Comparison of ENCODE assay signal across 16 cellular contexts in genomic region chr2:12548906-12549305, GRCh38.
A peak's percentile ranks its signal among the peaks of the same experiment; 100 is the strongest.
DNase-seq lines count a peak whose midpoint lies in the region; ATAC-seq and TF ChIP-seq lines count a peak whose summit lies in the region.
"Had no signal": no experiment of that assay in that cellular context is flagged by ENCODE, and none has a peak within 500 bp of the region (broad histone marks: within the 10 kb centered on the region; RNA-seq: fewer than 3 reads in every experiment).

No MANE protein-coding gene starts in this region.

- H3K18ac ChIP-seq in mesenchymal stem cell (ENCODE audit: low read depth in 1 of 2, low read length in 2 of 2) = no peak overlapping the region
- no peak overlapping the region for H3K18ac ChIP-seq in trophoblast cell (ENCODE audit: low read length)

- H2BK120ac ChIP-seq in mesenchymal stem cell (ENCODE audit: low read depth, low read length) = no peak overlapping the region
- H2BK120ac ChIP-seq in trophoblast cell (ENCODE audit: insufficient read depth, low read length, poor library complexity) = no peak overlapping the region

- no peak overlapping the region for H3K4ac ChIP-seq in mesenchymal stem cell (ENCODE audit: low read depth in 1 of 2, low read length in 2 of 2)
- no peak overlapping the region for H3K4ac ChIP-seq in trophoblast cell (ENCODE audit: low read depth, low read length)

- H3K4me3 ChIP-seq in SJSA1 (no peak overlapping the region), parathyroid adenoma (ENCODE audit: low read depth, low read length) (no peak overlapping the region), tibial artery (no peak overlapping the region), mesenchymal stem cell (ENCODE audit: insufficient read depth in 1 of 2, low read depth in 1 of 2, low read length in 2 of 2) (no peak overlapping the region), trophoblast cell (ENCODE audit: low read depth, low read length) (no peak overlapping the region)
- H3K4me3 ChIP-seq: BLaER1 treated with 17β-estradiol and CSF1 and Interleukin-3, amounts not matched to agents 10 nM and 100 nM had no signal

- no peak for TF ChIP-seq CTCF in parathyroid adenoma (IDR thresholded peaks at IDR 0.05)
- TF ChIP-seq CTCF in tibial artery (IDR thresholded peaks at IDR 0.05) = no peak

- H2BK15ac ChIP-seq in mesenchymal stem cell (ENCODE audit: low read depth, poor library complexity, severe bottlenecking) = no peak overlapping the region

- 100% methylated on average over 2 of the region's 4 CpGs for WGBS in mesenchymal stem cell
- no CpG with 5 or more reads among the region's 4 CpGs for WGBS in trophoblast cell (ENCODE audit: extremely low coverage, insufficient coverage, insufficient read length)

- H3K79me1 ChIP-seq in mesenchymal stem cell (replicated peaks; ENCODE audit: low read length, poor library complexity, severe bottlenecking) (no peaks in the 10 kb centered on the region), trophoblast cell (ENCODE audit: low read length) (no peaks in the 10 kb centered on the region)

- H3K79me2 ChIP-seq in parathyroid adenoma (no peaks in the 10 kb centered on the region), trophoblast cell (ENCODE audit: control insufficient read depth, insufficient read depth, low read length, poor library complexity) (no peaks in the 10 kb centered on the region)

- H3K14ac ChIP-seq in mesenchymal stem cell (ENCODE audit: low read length in 2 of 2) (no peak overlapping the region), trophoblast cell (ENCODE audit: low read length) (no peak overlapping the region)

- no peak overlapping the region for H4K12ac ChIP-seq in trophoblast cell (ENCODE audit: low read depth, low read length)

- H3K4me2 ChIP-seq in parathyroid adenoma (ENCODE audit: low read length) (no peak overlapping the region), mesenchymal stem cell (ENCODE audit: low read length, poor library complexity, severe bottlenecking) (no peak overlapping the region), trophoblast cell (ENCODE audit: low read length) (no peak overlapping the region)
- H3K4me2 ChIP-seq: BLaER1 treated with 17β-estradiol and CSF1 and Interleukin-3, amounts not matched to agents 10 nM and 100 nM had no signal

- H3K36me3 ChIP-seq in SJSA1 (no peaks in the 10 kb centered on the region), parathyroid adenoma (ENCODE audit: control insufficient read depth, insufficient read depth, low read length) (no peaks in the 10 kb centered on the region), tibial artery (no peaks in the 10 kb centered on the region), mesenchymal stem cell (ENCODE audit: control insufficient read depth in 1 of 2, insufficient read depth in 2 of 2, low read depth in 1 of 2, low read length in 2 of 2) (no peaks in the 10 kb centered on the region), trophoblast cell (ENCODE audit: control insufficient read depth in 1 of 2, insufficient read depth in 2 of 2, low read length in 2 of 2) (no peaks in the 10 kb centered on the region)
- H3K36me3 ChIP-seq: BLaER1 treated with 17β-estradiol and CSF1 and Interleukin-3, amounts not matched to agents 10 nM and 100 nM had no signal

- no peaks in the 10 kb centered on the region for H3K27me3 ChIP-seq in SJSA1 (replicated peaks)
- H3K27me3 ChIP-seq in parathyroid adenoma (ENCODE audit: control insufficient read depth, insufficient read depth, low read length) = no peaks in the 10 kb centered on the region
- H3K27me3 ChIP-seq in tibial artery = no peaks in the 10 kb centered on the region
- H3K27me3 ChIP-seq in mesenchymal stem cell (ENCODE audit: control insufficient read depth in 1 of 2, insufficient read depth in 1 of 2, low read length in 2 of 2) = no peaks in the 10 kb centered on the region
- H3K27me3 ChIP-seq in trophoblast cell (ENCODE audit: insufficient read depth, low read length) = no peaks in the 10 kb centered on the region
- H3K27me3 ChIP-seq: BLaER1 treated with 17β-estradiol and CSF1 and Interleukin-3, amounts not matched to agents 10 nM and 100 nM had no signal

- H3K9me3 ChIP-seq in SJSA1 (replicated peaks) = no peaks in the 10 kb centered on the region
- H3K9me3 ChIP-seq in parathyroid adenoma (ENCODE audit: control insufficient read depth, low read length) = no peaks in the 10 kb centered on the region
- H3K9me3 ChIP-seq in tibial artery = no peaks in the 10 kb centered on the region
- H3K9me3 ChIP-seq in mesenchymal stem cell (ENCODE audit: control insufficient read depth, low read length) = no peaks in the 10 kb centered on the region
- H3K9me3 ChIP-seq in trophoblast cell (ENCODE audit: insufficient read depth, low read depth, low read length) = no peaks in the 10 kb centered on the region

- H3K27ac ChIP-seq in SJSA1 (peak overlapping the region; percentile 80), parathyroid adenoma (no peak overlapping the region), tibial artery (peak overlapping the region; percentile 2 to 45), mesenchymal stem cell (ENCODE audit: low read length, poor library complexity, severe bottlenecking) (no peak overlapping the region), trophoblast cell (ENCODE audit: low read depth, low read length) (no peak overlapping the region)
- H3K27ac ChIP-seq: BLaER1 treated with 17β-estradiol and CSF1 and Interleukin-3, amounts not matched to agents 10 nM and 100 nM; HL-60 had no signal

- peak; percentile 31 for DNase-seq in EH (ENCODE audit: low read depth)
- peak; percentile 60 to 87 for DNase-seq in SJSA1 (ENCODE audit: low read depth in 1 of 2, low spot score in 2 of 2)
- DNase-seq in tibial artery = no peak
- no peak for DNase-seq in left lobe of liver (ENCODE audit: low spot score)
- no peak for DNase-seq in mesenchymal stem cell
- DNase-seq in trophoblast cell = no peak
- DNase-seq: 8988T; ACHN; Calu3; CD4-positive, CD25-positive, alpha-beta regulatory T cell; DMS 273 treated with DMSO at 0.1 percent for 48 hours; GOT3; H9 had no signal

- H2AFZ ChIP-seq in parathyroid adenoma (peak overlapping the region; percentile 23), mesenchymal stem cell (ENCODE audit: low read depth, low read length) (no peak overlapping the region), trophoblast cell (ENCODE audit: insufficient read depth, low read length, poor library complexity) (no peak overlapping the region)

- H4K8ac ChIP-seq in mesenchymal stem cell (ENCODE audit: low read length) (no peak overlapping the region), trophoblast cell (ENCODE audit: low read depth, low read length) (no peak overlapping the region)

- H2BK5ac ChIP-seq in mesenchymal stem cell (ENCODE audit: low read depth, low read length, poor library complexity, severe bottlenecking) = no peak overlapping the region
- H2BK5ac ChIP-seq in trophoblast cell (ENCODE audit: low read depth, low read length, poor library complexity) = no peak overlapping the region

- H3K9ac ChIP-seq in parathyroid adenoma (no peak overlapping the region), mesenchymal stem cell (ENCODE audit: low read length) (no peak overlapping the region), trophoblast cell (ENCODE audit: low read length) (no peak overlapping the region)
- H3K9ac ChIP-seq: BLaER1 treated with 17β-estradiol and CSF1 and Interleukin-3, amounts not matched to agents 10 nM and 100 nM had no signal

- H2AK5ac ChIP-seq in mesenchymal stem cell (ENCODE audit: low read length, severe bottlenecking) = no peak overlapping the region
- no peak overlapping the region for H2AK5ac ChIP-seq in trophoblast cell (ENCODE audit: low read length)

- intact Hi-C loops in tibial artery (cut with DNase I; ENCODE audit: low total_unique reads) = no loop called here

- H3K23ac ChIP-seq in mesenchymal stem cell (ENCODE audit: low read length in 2 of 2) (no peak overlapping the region), trophoblast cell (ENCODE audit: low read length) (no peak overlapping the region)

- H4K91ac ChIP-seq in mesenchymal stem cell (ENCODE audit: low read length) = no peak overlapping the region
- no peak overlapping the region for H4K91ac ChIP-seq in trophoblast cell (ENCODE audit: low read depth, low read length)

- H3K4me1 ChIP-seq in SJSA1 (replicated peaks) = peaks cover 38% of the 10 kb centered on the region
- H3K4me1 ChIP-seq in parathyroid adenoma = peaks cover 33% of the 10 kb centered on the region
- H3K4me1 ChIP-seq in tibial artery = peaks cover 0 to 16% (median 5%) of the 10 kb centered on the region in 4 donors
- no peaks in the 10 kb centered on the region for H3K4me1 ChIP-seq in mesenchymal stem cell (ENCODE audit: control insufficient read depth, insufficient read depth, low read depth, low read length)
- H3K4me1 ChIP-seq in trophoblast cell (ENCODE audit: control insufficient read depth in 1 of 2, insufficient read depth in 2 of 2, low read length in 2 of 2) = no peaks in the 10 kb centered on the region

- ATAC-seq in left lobe of liver = no peak

- no peak overlapping the region for H2BK12ac ChIP-seq in mesenchymal stem cell (ENCODE audit: low read length in 2 of 2)
- H2BK12ac ChIP-seq in trophoblast cell (ENCODE audit: low read length) = no peak overlapping the region

Comparison
In these comparisons a context has a peak if more than half of its experiments do, and no peak if none do; other contexts are left out.
1. DNase-seq: peak in EH (single experiment) and SJSA1 (2 of 2); none in tibial artery (0 of 2), left lobe of liver (single experiment), mesenchymal stem cell (single experiment) and trophoblast cell (0 of 2).
2. H3K27ac ChIP-seq: peak in SJSA1 (single experiment) and tibial artery (2 of 2); none in parathyroid adenoma (single experiment), mesenchymal stem cell (single experiment) and trophoblast cell (single experiment).